In the genomic region with DNA sequence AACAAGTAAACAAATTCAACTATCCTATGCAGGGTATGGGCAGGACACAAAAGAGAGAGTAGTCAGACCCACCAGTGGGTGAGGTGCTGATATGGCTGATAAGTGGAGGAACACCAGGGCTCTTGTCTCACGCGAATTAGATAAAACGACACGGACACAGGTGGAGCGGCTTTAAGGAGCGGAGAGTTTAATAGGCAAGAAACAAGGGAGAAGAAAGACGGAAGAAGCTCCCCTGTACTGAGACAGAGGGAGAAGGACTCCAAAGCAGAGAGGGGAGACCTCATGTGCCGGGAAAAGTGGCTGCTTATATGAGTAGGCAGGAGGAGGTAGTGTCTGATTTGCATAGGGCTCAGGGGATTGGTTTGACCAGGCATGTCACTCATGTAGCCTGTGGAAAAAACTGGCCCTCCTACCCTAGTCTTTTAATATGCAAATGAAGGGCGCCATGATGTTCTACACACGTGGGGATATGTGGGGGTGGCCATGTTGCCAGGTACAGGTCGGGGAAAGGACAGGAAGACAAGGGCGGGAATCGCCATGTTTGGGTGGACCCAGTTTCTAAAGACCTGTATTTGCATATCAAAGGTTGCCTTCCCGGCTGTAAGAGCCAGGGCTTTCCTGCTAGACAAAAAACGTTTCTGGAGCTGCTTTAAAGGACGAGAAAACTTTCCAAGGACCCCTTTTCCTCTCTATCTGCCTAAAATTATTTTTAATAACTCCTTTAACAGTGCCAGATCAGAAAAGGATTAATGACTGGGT, we compare ENCODE assay signal across 8 cellular contexts. TPM values are rescaled to one million over a fixed set of nuclear protein-coding genes. Genes with fewer than 3 reads are reported as not detected.
A peak's percentile ranks its signal among the peaks of the same experiment; 100 is the strongest.
DNase-seq lines count a peak whose midpoint lies in the region; ATAC-seq and TF ChIP-seq lines count a peak whose summit lies in the region.

No MANE protein-coding gene starts in this region.

- WGBS in endodermal cell (ENCODE audit: insufficient coverage in 1 of 2, insufficient read length in 1 of 2), 2 experiments = 1% methylated on average over 12 to 16 of the region's 16 CpGs

- H3K36me3 ChIP-seq in endodermal cell (ENCODE audit: control insufficient read depth, insufficient read depth, low read length) = no peaks in the 10 kb centered on the region

- no peaks in the 10 kb centered on the region for H3K9me3 ChIP-seq in endodermal cell (ENCODE audit: control insufficient read depth, low read length)

- H3K4me3 Mint-ChIP-seq in endodermal cell = peak overlapping the region; percentile 61

- H3K4me3 ChIP-seq in endodermal cell (ENCODE audit: low read length) = peak overlapping the region; percentile 79

- H3K27me3 ChIP-seq in endodermal cell (ENCODE audit: control insufficient read depth, insufficient read depth, low read length, poor library complexity, severe bottlenecking) = no peaks in the 10 kb centered on the region

- peak overlapping the region; percentile 49 for H3K9ac ChIP-seq in endodermal cell (ENCODE audit: extremely low read depth, low read length, poor library complexity, severe bottlenecking)

- H3K9me3 Mint-ChIP-seq in endodermal cell = no peaks in the 10 kb centered on the region

- H3K27me3 Mint-ChIP-seq in endodermal cell (ENCODE audit: insufficient read depth) = no peaks in the 10 kb centered on the region

- peak overlapping the region; percentile 93 for H3K27ac Mint-ChIP-seq in endodermal cell

- ATAC-seq in GM18858 (IDR thresholded peaks at IDR 0.05; ENCODE audit: unreplicated experiment) (peak; percentile 67), HG03045 (IDR thresholded peaks at IDR 0.05; ENCODE audit: unreplicated experiment) (peak; percentile 83)

- H3K4me1 ChIP-seq in endodermal cell (ENCODE audit: control insufficient read depth, insufficient read depth, low read length) = no peaks in the 10 kb centered on the region

- H3K27ac ChIP-seq in endodermal cell (ENCODE audit: low read depth, low read length) = peak overlapping the region; percentile 13

- H3K36me3 Mint-ChIP-seq in endodermal cell (ENCODE audit: low read depth) = no peaks in the 10 kb centered on the region

- DNase-seq in NCI-H226 (peak; percentile 94), endodermal cell (peak; percentile 97), midbrain (lab: John Stamatoyannopoulos, UW) (peak; percentile 76), NCI-H345 (lab: John Stamatoyannopoulos, UW) (no peak)
- DNase-seq in activated CD8-positive, alpha-beta memory T cell treated with anti-CD3 and anti-CD28 coated beads for 48 hours (ENCODE audit: low read depth in 2 of 3, low spot score in 2 of 3) = peak; percentile 20 to 48 (median 43)
- peak; percentile 63 to 75 for DNase-seq in stimulated activated CD8-positive, alpha-beta memory T cell treated with anti-CD3 and anti-CD28 coated beads, Interleukin-15, amount 100 ng/mL, for 48 hours (ENCODE audit: low read depth in 2 of 2)

- H3K4me1 Mint-ChIP-seq in endodermal cell = peaks cover 19% of the 10 kb centered on the region

- no peak for TF ChIP-seq CTCF in endodermal cell (conservative IDR thresholded peaks at IDR 0.05)

RNA-seq across cellular contexts. Expression of a gene that starts 28.8 kb away (rescaled TPM):
- under 1 TPM in 1 of 2 donors, not detected in 1; 0.29 TPM for total RNA-seq in endodermal cell
- polyA plus RNA-seq in endodermal cell (2013, experiment 1 of 2) = not detected
- polyA plus RNA-seq in endodermal cell (2013, experiment 2 of 2) = not detected

RNA-seq across cellular contexts. Expression of a gene that starts 39.4 kb away (rescaled TPM):
- 1,000 to 10,000 TPM in 1 of 2 donors, 100 to 1,000 TPM in 1; 751 to 1,003 TPM for total RNA-seq in endodermal cell
- polyA plus RNA-seq in endodermal cell (2013, experiment 1 of 2) = 966 TPM
- 842 TPM for polyA plus RNA-seq in endodermal cell (2013, experiment 2 of 2)
